In genomic region chr13:62964522-62964921, GRCh38 we compare ENCODE assay signal across 6 cellular contexts.
"Had no signal": no experiment of that assay in that cellular context is flagged by ENCODE, and none has a peak within 500 bp of the region (broad histone marks: within the 10 kb centered on the region; RNA-seq: fewer than 3 reads in every experiment).

No MANE protein-coding gene starts in this region.

- H3K4me3 ChIP-seq: GM23338 had no signal

- H3K27ac ChIP-seq: KMS-11 had no signal

- H3K4me2 ChIP-seq: GM23338, KMS-11 had no signal

- DNase-seq: H9, HCEC 1CT, IMR-90, KBM-7 had no signal

- ATAC-seq: GM23338 had no signal

- H3K4me1 Mint-ChIP-seq: GM23338 had no signal

- H3K27ac Mint-ChIP-seq: GM23338, H9 had no signal

- H2AFZ ChIP-seq: GM23338 had no signal

- H3K9ac ChIP-seq: KMS-11 had no signal

- H3K4me3 Mint-ChIP-seq: GM23338, H9 had no signal
